Comparison of ENCODE assay signal across 11 cellular contexts in the genomic region with DNA sequence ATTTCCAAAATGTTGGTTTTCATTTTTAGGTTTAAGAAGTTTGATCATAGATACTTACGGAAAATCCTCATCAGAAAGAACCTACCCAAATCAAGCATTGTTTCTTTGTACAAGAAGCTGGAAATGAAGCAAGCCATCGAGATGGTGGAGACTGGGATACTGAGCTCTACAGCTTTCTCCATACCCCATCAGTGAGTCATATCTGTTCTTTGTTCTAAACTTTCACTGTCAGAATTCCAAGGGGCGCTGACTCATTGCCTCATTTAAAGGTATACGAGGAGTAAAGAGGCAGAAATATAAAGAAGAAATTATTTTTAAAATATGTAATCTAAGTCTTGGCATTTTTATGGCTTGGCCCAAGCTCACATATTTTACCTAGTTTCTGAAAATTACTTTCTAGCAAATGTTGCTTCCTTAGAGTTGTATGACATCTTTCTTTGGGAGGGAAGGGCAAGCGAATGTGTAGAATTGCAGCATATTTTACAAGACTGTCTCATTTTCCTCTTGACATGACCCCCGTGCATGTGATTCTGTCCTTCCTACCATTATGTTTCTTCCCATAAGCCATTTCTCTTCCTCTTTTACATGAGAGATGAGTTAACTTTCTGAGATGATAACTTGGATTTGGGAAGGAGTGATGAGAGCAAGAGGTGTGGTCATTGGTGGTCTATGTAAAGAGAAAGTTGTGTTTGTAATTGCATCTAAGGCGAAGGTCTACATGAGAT. TPM values are rescaled to one million over a fixed set of nuclear protein-coding genes. Genes with fewer than 3 reads are reported as not detected.
DNase-seq lines count a peak whose midpoint lies in the region; ATAC-seq and TF ChIP-seq lines count a peak whose summit lies in the region.
"Had no signal": no experiment of that assay in that cellular context is flagged by ENCODE, and none has a peak within 500 bp of the region (broad histone marks: within the 10 kb centered on the region; RNA-seq: fewer than 3 reads in every experiment).

No MANE protein-coding gene starts in this region.

- peaks cover 9% of the 10 kb centered on the region for H3K27me3 Mint-ChIP-seq in activated naive CD8-positive, alpha-beta T cell treated with anti-CD3 and anti-CD28 coated beads, Interleukin-2, amount 50 U/mL, for 24 hours

- H2AFZ ChIP-seq in OCI-LY7 (ENCODE audit: low read length): no peak overlapping the region

- CTCF ChIA-PET in OCI-LY7 (lab: Charles Lee; ENCODE audit: unreplicated experiment): no interaction called here

- H3K27ac ChIP-seq in mesodermal cell (ENCODE audit: low read depth, low read length, severe bottlenecking): peak overlapping the region; percentile 89
- no peak overlapping the region for H3K27ac ChIP-seq in OCI-LY7 (ENCODE audit: low read depth, low read length, poor library complexity, severe bottlenecking)
- H3K27ac ChIP-seq: neutrophil had no signal

- no peaks in the 10 kb centered on the region for H3K36me3 Mint-ChIP-seq in activated naive CD8-positive, alpha-beta T cell treated with anti-CD3 and anti-CD28 coated beads, Interleukin-2, amount 50 U/mL, for 24 hours (ENCODE audit: low read depth)

- peaks cover 12% of the 10 kb centered on the region for H3K4me1 Mint-ChIP-seq in activated naive CD8-positive, alpha-beta T cell treated with anti-CD3 and anti-CD28 coated beads, Interleukin-2, amount 50 U/mL, for 24 hours

- no peaks in the 10 kb centered on the region for H3K9me3 Mint-ChIP-seq in activated naive CD8-positive, alpha-beta T cell treated with anti-CD3 and anti-CD28 coated beads, Interleukin-2, amount 50 U/mL, for 24 hours

- no peaks in the 10 kb centered on the region for H3K9me2 ChIP-seq in OCI-LY7 (ENCODE audit: insufficient read depth, low read length)

- H3K79me2 ChIP-seq in OCI-LY7 (ENCODE audit: insufficient read depth, low read depth, low read length): no peaks in the 10 kb centered on the region

- H3K9me3 ChIP-seq in mesodermal cell (ENCODE audit: control insufficient read depth, low read length): peaks cover 3% of the 10 kb centered on the region
- H3K9me3 ChIP-seq in OCI-LY7 (ENCODE audit: low read length): no peaks in the 10 kb centered on the region
- H3K9me3 ChIP-seq: neutrophil had no signal

- H3K4me3 ChIP-seq in AG10803 (ENCODE audit: low read length) (no peak overlapping the region), choroid plexus epithelial cell (ENCODE audit: low read depth, low read length) (no peak overlapping the region), mesodermal cell (ENCODE audit: extremely low read depth, insufficient read depth, low read length, poor library complexity, severe bottlenecking) (no peak overlapping the region), OCI-LY7 (ENCODE audit: low read depth, low read length, poor library complexity, severe bottlenecking) (no peak overlapping the region)

- TF ChIP-seq CTCF in AG10803 (conservative IDR thresholded peaks at IDR 0.05; ENCODE audit: low read length) (no peak), choroid plexus epithelial cell (conservative IDR thresholded peaks at IDR 0.05; ENCODE audit: low read depth, low read length) (no peak), OCI-LY7 (conservative IDR thresholded peaks at IDR 0.05; ENCODE audit: low read length) (no peak)

- 38 to 60% methylated on average over 2 of the region's 7 CpGs for WGBS in mesodermal cell (ENCODE audit: insufficient coverage in 2 of 2), 2 experiments

- H3K36me3 ChIP-seq in mesodermal cell (ENCODE audit: control insufficient read depth, insufficient read depth, low read length): no peaks in the 10 kb centered on the region
- H3K36me3 ChIP-seq in OCI-LY7 (ENCODE audit: insufficient read depth, low read length): no peaks in the 10 kb centered on the region
- H3K36me3 ChIP-seq: neutrophil had no signal

- H3K4me2 ChIP-seq in OCI-LY7 (ENCODE audit: low read length): no peak overlapping the region

- intact Hi-C loops in OCI-LY7 (cut with micrococcal nuclease; ENCODE audit: unreplicated experiment): no loop called here

- DNase-seq in AG10803 (ENCODE audit: low read depth): peak; percentile 79
- peak; percentile 79 for DNase-seq in LoVo (ENCODE audit: low spot score)
- peak; percentile 96 for DNase-seq in choroid plexus epithelial cell (ENCODE audit: low read depth)
- no peak for DNase-seq in OCI-LY7 (ENCODE audit: low spot score)
- DNase-seq in activated naive CD8-positive, alpha-beta T cell treated with anti-CD3 and anti-CD28 coated beads, Interleukin-2, amount 50 U/mL, for 24 hours: no peak
- DNase-seq in activated CD8-positive, alpha-beta memory T cell treated with anti-CD3 and anti-CD28 coated beads for 24 hours: no peak
- DNase-seq: activated effector memory CD4-positive, alpha-beta T cell treated with anti-CD3 and anti-CD28 coated beads, Interleukin-2, amount 50 U/mL, for 16 hours; NCI-H2081 treated with DMSO at 0.1 percent for 48 hours had no signal

- ATAC-seq in activated naive CD8-positive, alpha-beta T cell treated with anti-CD3 and anti-CD28 coated beads, Interleukin-2, amount 50 U/mL, for 24 hours: no peak
- ATAC-seq in GM21576 (IDR thresholded peaks at IDR 0.05; ENCODE audit: unreplicated experiment): no peak

- no peaks in the 10 kb centered on the region for H4K20me1 ChIP-seq in OCI-LY7 (ENCODE audit: insufficient read depth, low read length)

- POLR2A ChIA-PET in OCI-LY7 (lab: Charles Lee): interaction anchor here (0.6 kb wide), 1 partner anchor 789 kb away, joined by 6 read pairs; no protein-coding TSS in a partner anchor

- H3K4me3 Mint-ChIP-seq in activated naive CD8-positive, alpha-beta T cell treated with anti-CD3 and anti-CD28 coated beads, Interleukin-2, amount 50 U/mL, for 24 hours: no peak overlapping the region

- peaks cover 22% of the 10 kb centered on the region for H3K4me1 ChIP-seq in mesodermal cell (ENCODE audit: control insufficient read depth, insufficient read depth, low read length, poor library complexity, severe bottlenecking)
- no peaks in the 10 kb centered on the region for H3K4me1 ChIP-seq in OCI-LY7 (ENCODE audit: insufficient read depth, low read length, poor library complexity, severe bottlenecking)

- BruUV-seq in OCI-LY7 (replicated peaks; lab: Mats Ljungman, UMichigan): no TSS peak

- H3K27ac Mint-ChIP-seq in activated naive CD8-positive, alpha-beta T cell treated with anti-CD3 and anti-CD28 coated beads, Interleukin-2, amount 50 U/mL, for 24 hours: no peak overlapping the region

RNA-seq across cellular contexts. Expression of a gene that starts 41.2 kb away (rescaled TPM):
- not detected for polyA plus RNA-seq in mesodermal cell (2013, experiment 1 of 2)
- not detected for polyA plus RNA-seq in mesodermal cell (2013, experiment 2 of 2)
- 0.03 TPM in 1 of 2 replicates, not detected in the other for total RNA-seq in OCI-LY7 (2014; rRNA removed; shearing (Covaris generic))
- total RNA-seq in OCI-LY7 (2022): 0.10 and 0.22 TPM in 2 replicates

Comparison
In these comparisons a context has a peak if more than half of its experiments do, and no peak if none do; other contexts are left out.
1. DNase-seq: peak in AG10803 (single experiment), LoVo (single experiment) and choroid plexus epithelial cell (single experiment); none in OCI-LY7 (single experiment), activated naive CD8-positive, alpha-beta T cell treated with anti-CD3 and anti-CD28 coated beads, Interleukin-2, amount 50 U/mL, for 24 hours (single experiment) and activated CD8-positive, alpha-beta memory T cell treated with anti-CD3 and anti-CD28 coated beads for 24 hours (single experiment).